1 cellular context compared by ENCODE assay signal in genomic region chr6:41789390-41789724, GRCh38.
TF ChIP-seq lines count a peak whose summit lies in the region.

No MANE protein-coding gene starts in this region.

TF ChIP-seq in GM23338, 12 proteins besides CTCF, POLR2A, EP300 and RAD21 (continued from another document):
- no peak for TF ChIP-seq REST (IDR thresholded peaks at IDR 0.05; ENCODE audit: unreplicated experiment)
- TF ChIP-seq STAT1 (IDR thresholded peaks at IDR 0.05; ENCODE audit: unreplicated experiment): no peak
- TF ChIP-seq ZNF114 (CRISPR knock-in tag; IDR thresholded peaks at IDR 0.05): no peak
